28 cellular contexts compared by ENCODE assay signal in the genomic region with DNA sequence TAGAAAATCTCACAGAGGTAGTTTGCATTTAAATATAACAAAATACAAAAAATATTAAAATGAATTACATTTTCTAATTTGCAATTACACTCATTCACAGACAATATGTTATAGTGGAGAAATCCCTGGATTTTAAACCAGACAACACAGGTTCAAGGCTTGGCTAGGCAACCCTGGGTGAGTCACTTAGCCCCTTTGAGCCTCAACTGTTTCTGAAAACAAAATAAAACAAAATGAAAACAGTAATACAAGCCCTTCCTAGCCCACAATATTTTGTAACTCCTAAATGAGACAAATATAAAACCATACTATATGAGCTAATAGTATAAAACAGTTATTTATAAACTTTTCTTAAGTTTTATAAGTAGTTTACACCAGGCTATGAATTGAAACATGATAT.
"Had no signal": no experiment of that assay in that cellular context is flagged by ENCODE, and none has a peak within 500 bp of the region (broad histone marks: within the 10 kb centered on the region; RNA-seq: fewer than 3 reads in every experiment).

No MANE protein-coding gene starts in this region.

- H3K9ac ChIP-seq: neural progenitor cell had no signal

- H3K27ac Mint-ChIP-seq: activated B cell treated with CpG ODN at 0.5 μM for 24 hours; activated CD8-positive, alpha-beta memory T cell treated with anti-CD3 and anti-CD28 coated beads, Interleukin-2, amount 10 ng/mL, durations not matched to agents 7 days and 5 days; activated CD8-positive, alpha-beta T cell treated with anti-CD3 and anti-CD28 coated beads, Interleukin-2, amount 10 ng/mL, durations not matched to agents 7 days and 5 days; activated naive CD8-positive, alpha-beta T cell; activated T-cell treated with anti-CD3 and anti-CD28 coated beads, Interleukin-2, amount 50 U/mL, for 72 hours; effector memory CD8-positive, alpha-beta T cell; mesothelial cell of epicardium; neural progenitor cell; progenitor cell of endocrine pancreas; T-cell had no signal

- H3K4me3 ChIP-seq: neural progenitor cell, sigmoid colon, spleen, testis, transverse colon had no signal

- H3K4me1 ChIP-seq: transverse colon had no signal

- H3K9me3 ChIP-seq: sigmoid colon, spleen, testis, transverse colon had no signal

- FAIRE-seq: endothelial cell of umbilical vein had no signal

- H3K36me3 Mint-ChIP-seq: natural killer cell had no signal

- H3K36me3 ChIP-seq: neural progenitor cell had no signal

- H3K4me1 Mint-ChIP-seq: activated B cell treated with CpG ODN at 0.5 μM for 24 hours; activated CD8-positive, alpha-beta memory T cell treated with anti-CD3 and anti-CD28 coated beads, Interleukin-2, amount 10 ng/mL, durations not matched to agents 7 days and 5 days; mesothelial cell of epicardium had no signal

- ATAC-seq: activated CD8-positive, alpha-beta memory T cell treated with anti-CD3 and anti-CD28 coated beads, Interleukin-2, amount 10 ng/mL, durations not matched to agents 7 days and 5 days; activated CD8-positive, alpha-beta T cell treated with anti-CD3 and anti-CD28 coated beads, Interleukin-2, amount 10 ng/mL, durations not matched to agents 7 days and 5 days; activated T-cell treated with anti-CD3 and anti-CD28 coated beads, Interleukin-2, amount 50 U/mL, for 72 hours; effector memory CD8-positive, alpha-beta T cell; esophagus mucosa; left ventricle myocardium superior; natural killer cell; T-cell had no signal

- H3K9me3 Mint-ChIP-seq: activated B cell treated with CpG ODN at 0.5 μM for 24 hours; activated T-cell treated with anti-CD3 and anti-CD28 coated beads, Interleukin-2, amount 50 U/mL, for 72 hours; brain; effector memory CD8-positive, alpha-beta T cell; mesothelial cell of epicardium; natural killer cell; neural progenitor cell; T-cell had no signal

- H3K27ac ChIP-seq: neural progenitor cell, sigmoid colon, spleen, testis, transverse colon had no signal

- H3K27me3 Mint-ChIP-seq: activated B cell treated with CpG ODN at 0.5 μM for 24 hours; activated CD8-positive, alpha-beta memory T cell treated with anti-CD3 and anti-CD28 coated beads, Interleukin-2, amount 10 ng/mL, durations not matched to agents 7 days and 5 days; activated naive CD8-positive, alpha-beta T cell; brain; effector memory CD8-positive, alpha-beta T cell; progenitor cell of endocrine pancreas; T-cell had no signal

- H2AFZ ChIP-seq: neural progenitor cell had no signal

- H3K4me3 Mint-ChIP-seq: activated B cell treated with CpG ODN at 0.5 μM for 24 hours; activated CD8-positive, alpha-beta memory T cell treated with anti-CD3 and anti-CD28 coated beads, Interleukin-2, amount 10 ng/mL, durations not matched to agents 7 days and 5 days; activated CD8-positive, alpha-beta T cell treated with anti-CD3 and anti-CD28 coated beads, Interleukin-2, amount 10 ng/mL, durations not matched to agents 7 days and 5 days; activated naive CD8-positive, alpha-beta T cell; activated T-cell treated with anti-CD3 and anti-CD28 coated beads, Interleukin-2, amount 50 U/mL, for 72 hours; brain; effector memory CD8-positive, alpha-beta T cell; mesothelial cell of epicardium; natural killer cell; neural progenitor cell; T-cell had no signal

- H3K27me3 ChIP-seq: neural progenitor cell, sigmoid colon, spleen, testis, transverse colon had no signal

- DNase-seq: activated B cell treated with CpG ODN at 0.5 μM for 24 hours; activated CD4-positive, alpha-beta T cell treated with anti-CD3 and anti-CD28 coated beads, Interleukin-2, amount 50 U/mL, for 1 hour; activated CD8-positive, alpha-beta memory T cell treated with anti-CD3 and anti-CD28 coated beads, Interleukin-2, amount 10 ng/mL, durations not matched to agents 7 days and 5 days; activated CD8-positive, alpha-beta T cell treated with anti-CD3 and anti-CD28 coated beads, Interleukin-2, amount 10 ng/mL, durations not matched to agents 7 days and 5 days; activated naive CD4-positive, alpha-beta T cell; activated T-cell treated with anti-CD3 and anti-CD28 coated beads, Interleukin-2, amount 50 U/mL, for 72 hours; aorta; cortex of kidney; effector memory CD8-positive, alpha-beta T cell; foreskin melanocyte; left ventricle myocardium superior; mammary epithelial cell; natural killer cell; occipital lobe; retina; sigmoid colon; spleen; stimulated activated naive CD4-positive, alpha-beta T cell treated with Interleukin-2 at 50 U/mL for 16 hours; T-cell; testis; transverse colon had no signal

- H3K4me2 ChIP-seq: neural progenitor cell had no signal
